ENCODE assay signal across 34 cellular contexts in the genomic region with DNA sequence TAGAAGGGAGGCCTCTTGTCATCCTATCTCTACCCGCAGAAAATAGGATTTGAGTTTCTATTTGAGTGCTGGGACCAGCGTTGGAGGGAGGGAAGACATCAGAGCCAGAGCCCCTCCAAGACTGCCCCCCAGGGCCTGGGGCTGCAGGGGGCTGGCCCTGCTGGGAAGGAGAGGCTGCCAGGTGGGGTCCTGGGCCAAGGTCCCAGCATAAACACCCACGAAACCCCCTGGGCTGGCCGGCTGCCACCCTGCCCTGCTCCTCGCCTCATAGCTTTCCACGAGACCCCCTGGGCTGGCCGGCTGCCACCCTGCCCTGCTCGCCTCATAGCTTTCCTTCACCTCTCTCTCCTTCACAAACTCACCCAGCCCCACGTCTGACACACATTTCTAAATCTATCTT. TPM values are rescaled to one million over a fixed set of nuclear protein-coding genes. Genes with fewer than 3 reads are reported as not detected.
"Had no signal": no experiment of that assay in that cellular context is flagged by ENCODE, and none has a peak within 500 bp of the region (broad histone marks: within the 10 kb centered on the region; RNA-seq: fewer than 3 reads in every experiment).

No MANE protein-coding gene starts in this region.

- H3K9me3 ChIP-seq: ascending aorta, lower lobe of right lung, mucosa of descending colon, pancreas, psoas muscle, tibial nerve, uterus had no signal

- H3K9me3 Mint-ChIP-seq: activated B cell treated with CpG ODN at 0.5 μM for 24 hours; activated CD4-positive, alpha-beta memory T cell treated with anti-CD3 and anti-CD28 coated beads, Interleukin-2, amount 10 ng/mL, durations not matched to agents 7 days and 5 days; activated naive CD4-positive, alpha-beta T cell treated with anti-CD3 and anti-CD28 coated beads, Interleukin-2, amount 10 ng/mL, durations not matched to agents 7 days and 5 days; activated naive CD8-positive, alpha-beta T cell treated with anti-CD3 and anti-CD28 coated beads, Interleukin-2, amount 10 ng/mL, durations not matched to agents 7 days and 5 days; activated T-cell treated with anti-CD3 and anti-CD28 coated beads, Interleukin-2, amount 50 U/mL, for 24 hours; natural killer cell treated with Interleukin-12 subunit alpha and Interleukin-12 subunit beta and Interleukin-15 and Interleukin-18, amount 100 ng/mL, for 72 hours; stimulated activated naive B cell treated with anti-CD40 and anti-IgM and Interleukin-4, amounts not matched to agents 10 μg/mL and 1 μg/mL and 100 μg/mL, for 72 hours; T-helper 2 cell treated with Interferon-gamma antibody and Interleukin-4, amounts not matched to agents 5 μg/mL and 100 μg/mL, for 36 hours had no signal

- H3K36me3 ChIP-seq: ascending aorta, brain microvascular endothelial cell, lower lobe of right lung, pancreas, tibial nerve, uterus had no signal

- H3K27me3 ChIP-seq: ascending aorta, brain microvascular endothelial cell, pancreas, uterus had no signal

- H3K4me3 Mint-ChIP-seq: activated B cell treated with CpG ODN at 0.5 μM for 24 hours; activated CD4-positive, alpha-beta memory T cell treated with anti-CD3 and anti-CD28 coated beads, Interleukin-2, amount 10 ng/mL, durations not matched to agents 7 days and 5 days; activated naive CD4-positive, alpha-beta T cell treated with anti-CD3 and anti-CD28 coated beads, Interleukin-2, amount 10 ng/mL, durations not matched to agents 7 days and 5 days; activated naive CD8-positive, alpha-beta T cell treated with anti-CD3 and anti-CD28 coated beads, Interleukin-2, amount 10 ng/mL, durations not matched to agents 7 days and 5 days; activated T-cell treated with anti-CD3 and anti-CD28 coated beads, Interleukin-2, amount 50 U/mL, for 24 hours; natural killer cell treated with Interleukin-12 subunit alpha and Interleukin-12 subunit beta and Interleukin-15 and Interleukin-18, amount 100 ng/mL, for 72 hours; stimulated activated naive B cell treated with anti-CD40 and anti-IgM and Interleukin-4, amounts not matched to agents 10 μg/mL and 1 μg/mL and 100 μg/mL, for 72 hours; T-helper 2 cell treated with Interferon-gamma antibody and Interleukin-4, amounts not matched to agents 5 μg/mL and 100 μg/mL, for 36 hours had no signal

- DNase-seq: activated B cell treated with CpG ODN at 0.5 μM for 24 hours; activated CD4-positive, alpha-beta memory T cell treated with anti-CD3 and anti-CD28 coated beads, Interleukin-2, amount 10 ng/mL, durations not matched to agents 7 days and 5 days; activated CD4-positive, alpha-beta T cell treated with anti-CD3 and anti-CD28 coated beads for 4 hours; activated CD8-positive, alpha-beta memory T cell treated with anti-CD3 and anti-CD28 coated beads, Interleukin-2, amount 50 U/mL, for 48 hours; activated gamma-delta T cell; activated naive CD4-positive, alpha-beta T cell treated with anti-CD3 and anti-CD28 coated beads, Interleukin-2, amount 10 ng/mL, durations not matched to agents 7 days and 5 days; activated naive CD8-positive, alpha-beta T cell treated with anti-CD3 and anti-CD28 coated beads, Interleukin-2, amount 10 ng/mL, durations not matched to agents 7 days and 5 days; activated T-cell treated with anti-CD3 and anti-CD28 coated beads, Interleukin-2, amount 50 U/mL, for 24 hours; brain microvascular endothelial cell; head of caudate nucleus; kidney glomerular epithelial cell; mesendoderm; stimulated activated CD4-positive, alpha-beta T cell treated with anti-CD3 and anti-CD28 coated beads, Interleukin-1b, Interleukin-23, amount 100 ng/mL, for 48 hours; stimulated activated naive B cell treated with anti-CD40 and anti-IgM and Interleukin-4, amounts not matched to agents 10 μg/mL and 1 μg/mL and 100 μg/mL, for 72 hours; T-helper 1 cell; uterus had no signal

- ATAC-seq: left lobe of liver; lower lobe of right lung; mucosa of descending colon; natural killer cell treated with Interleukin-12 subunit alpha and Interleukin-12 subunit beta and Interleukin-15 and Interleukin-18, amount 100 ng/mL, for 72 hours; pancreas; psoas muscle; stimulated activated naive B cell treated with anti-CD40 and anti-IgM and Interleukin-4, amounts not matched to agents 10 μg/mL and 1 μg/mL and 100 μg/mL, for 72 hours had no signal

- H3K4me1 ChIP-seq: pancreas, psoas muscle, uterus had no signal

- H3K27ac ChIP-seq: ascending aorta, brain microvascular endothelial cell, lower lobe of right lung, pancreas, psoas muscle, tibial nerve had no signal

- H3K27ac Mint-ChIP-seq: activated B cell treated with CpG ODN at 0.5 μM for 24 hours; activated CD4-positive, alpha-beta memory T cell treated with anti-CD3 and anti-CD28 coated beads, Interleukin-2, amount 10 ng/mL, durations not matched to agents 7 days and 5 days; activated naive CD4-positive, alpha-beta T cell treated with anti-CD3 and anti-CD28 coated beads, Interleukin-2, amount 10 ng/mL, durations not matched to agents 7 days and 5 days; activated naive CD8-positive, alpha-beta T cell treated with anti-CD3 and anti-CD28 coated beads, Interleukin-2, amount 10 ng/mL, durations not matched to agents 7 days and 5 days; activated T-cell treated with anti-CD3 and anti-CD28 coated beads, Interleukin-2, amount 50 U/mL, for 24 hours; natural killer cell treated with Interleukin-12 subunit alpha and Interleukin-12 subunit beta and Interleukin-15 and Interleukin-18, amount 100 ng/mL, for 72 hours; stimulated activated naive B cell treated with anti-CD40 and anti-IgM and Interleukin-4, amounts not matched to agents 10 μg/mL and 1 μg/mL and 100 μg/mL, for 72 hours; T-helper 2 cell treated with Interferon-gamma antibody and Interleukin-4, amounts not matched to agents 5 μg/mL and 100 μg/mL, for 36 hours had no signal

- H3K36me3 Mint-ChIP-seq: activated naive CD4-positive, alpha-beta T cell treated with anti-CD3 and anti-CD28 coated beads, Interleukin-2, amount 10 ng/mL, durations not matched to agents 7 days and 5 days; activated naive CD8-positive, alpha-beta T cell treated with anti-CD3 and anti-CD28 coated beads, Interleukin-2, amount 10 ng/mL, durations not matched to agents 7 days and 5 days; natural killer cell treated with Interleukin-12 subunit alpha and Interleukin-12 subunit beta and Interleukin-15 and Interleukin-18, amount 100 ng/mL, for 72 hours; stimulated activated naive B cell treated with anti-CD40 and anti-IgM and Interleukin-4, amounts not matched to agents 10 μg/mL and 1 μg/mL and 100 μg/mL, for 72 hours had no signal

- H3K4me3 ChIP-seq: ascending aorta, lower lobe of right lung, mucosa of descending colon, pancreas, psoas muscle, smooth muscle cell, tibial nerve, uterus had no signal

RNA-seq across cellular contexts. Expression of a gene that starts 10.6 kb away (rescaled TPM):
- total RNA-seq: activated B cell treated with CpG ODN at 0.5 μM for 24 hours; activated CD4-positive, alpha-beta memory T cell treated with anti-CD3 and anti-CD28 coated beads, Interleukin-2, amount 10 ng/mL, durations not matched to agents 7 days and 5 days; activated naive CD8-positive, alpha-beta T cell treated with anti-CD3 and anti-CD28 coated beads, Interleukin-2, amount 10 ng/mL, durations not matched to agents 7 days and 5 days; ascending aorta; cardiac septum; chondrocyte; endothelial cell of umbilical vein; fibroblast of villous mesenchyme; left lobe of liver; lower lobe of right lung; mucosa of descending colon; natural killer cell treated with Interleukin-12 subunit alpha and Interleukin-12 subunit beta and Interleukin-15 and Interleukin-18, amount 100 ng/mL, for 72 hours; pancreas; smooth muscle cell; temporal lobe; tibial nerve; uterus had no signal
- polyA plus RNA-seq: pancreas, smooth muscle cell had no signal

RNA-seq across cellular contexts. Expression of a gene that starts 14.9 kb away (rescaled TPM):
- total RNA-seq: activated B cell treated with CpG ODN at 0.5 μM for 24 hours, smooth muscle cell had no signal

RNA-seq across cellular contexts. Expression of a gene that starts 23.1 kb away (rescaled TPM):
- total RNA-seq: activated B cell treated with CpG ODN at 0.5 μM for 24 hours; activated CD4-positive, alpha-beta memory T cell treated with anti-CD3 and anti-CD28 coated beads, Interleukin-2, amount 10 ng/mL, durations not matched to agents 7 days and 5 days; activated naive CD8-positive, alpha-beta T cell treated with anti-CD3 and anti-CD28 coated beads, Interleukin-2, amount 10 ng/mL, durations not matched to agents 7 days and 5 days; ascending aorta; chondrocyte; endothelial cell of umbilical vein; fibroblast of lung; fibroblast of villous mesenchyme; left lobe of liver; lower lobe of right lung; mucosa of descending colon; natural killer cell treated with Interleukin-12 subunit alpha and Interleukin-12 subunit beta and Interleukin-15 and Interleukin-18, amount 100 ng/mL, for 72 hours; smooth muscle cell; temporal lobe; uterus had no signal
- polyA plus RNA-seq: endothelial cell of umbilical vein, esophagus, fibroblast of lung, pancreas, smooth muscle cell had no signal

RNA-seq across cellular contexts. Expression of a gene that starts 31.0 kb away (rescaled TPM):
- total RNA-seq: chondrocyte, endothelial cell of umbilical vein, fibroblast of villous mesenchyme, myocyte, smooth muscle cell, temporal lobe had no signal
- polyA plus RNA-seq: endothelial cell of umbilical vein, fibroblast of lung had no signal
